12 cellular contexts compared by ENCODE assay signal in the genomic region with DNA sequence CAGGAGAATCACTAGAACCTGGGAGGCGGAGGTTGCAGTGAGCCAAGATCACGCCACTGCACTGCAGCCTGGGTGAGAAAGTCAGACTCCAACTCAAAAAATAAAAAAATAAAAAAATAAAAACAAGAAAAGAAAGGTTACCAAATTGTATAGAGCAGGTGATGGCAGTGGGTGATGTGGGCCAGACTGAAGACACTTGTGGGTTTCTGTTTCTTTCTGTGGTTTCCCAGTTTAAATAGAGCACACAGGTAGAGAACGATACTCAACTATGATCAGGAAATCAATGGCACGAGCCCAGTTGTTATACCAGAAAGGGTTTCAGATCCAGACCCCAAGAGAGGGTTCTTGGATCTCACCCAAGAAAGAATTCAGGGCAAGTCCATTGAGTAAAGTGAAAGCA. TPM values are rescaled to one million over a fixed set of nuclear protein-coding genes. Genes with fewer than 3 reads are reported as not detected.
DNase-seq lines count a peak whose midpoint lies in the region; ATAC-seq, FAIRE-seq and TF ChIP-seq lines count a peak whose summit lies in the region.
"Had no signal": no experiment of that assay in that cellular context is flagged by ENCODE, and none has a peak within 500 bp of the region (broad histone marks: within the 10 kb centered on the region; RNA-seq: fewer than 3 reads in every experiment).

No MANE protein-coding gene starts in this region.

- CTCF ChIA-PET in activated CD4-positive, alpha-beta memory T cell treated with anti-CD3 and anti-CD28 coated beads for 36 hours (lab: Charles Lee): no interaction called here

- intact Hi-C loops in activated CD4-positive, alpha-beta memory T cell treated with anti-CD3 and anti-CD28 coated beads for 36 hours (cut with micrococcal nuclease): no loop called here
- intact Hi-C loops in left cardiac atrium (cut with DNase I): loop anchor here in 1 of 2 donors (10.0 kb wide), 1 partner anchor 49 kb away; no protein-coding TSS in a partner anchor

- peaks cover 8% of the 10 kb centered on the region for H3K4me1 Mint-ChIP-seq in activated CD4-positive, alpha-beta memory T cell treated with anti-CD3 and anti-CD28 coated beads for 36 hours (ENCODE audit: low read depth)

- no peak overlapping the region for H3K27ac Mint-ChIP-seq in activated CD4-positive, alpha-beta memory T cell treated with anti-CD3 and anti-CD28 coated beads for 36 hours

- no peaks in the 10 kb centered on the region for H3K36me3 Mint-ChIP-seq in activated CD4-positive, alpha-beta memory T cell treated with anti-CD3 and anti-CD28 coated beads for 36 hours

- peaks cover 9% of the 10 kb centered on the region for H3K27me3 Mint-ChIP-seq in activated CD4-positive, alpha-beta memory T cell treated with anti-CD3 and anti-CD28 coated beads for 36 hours

- POLR2A ChIA-PET in activated CD4-positive, alpha-beta memory T cell treated with anti-CD3 and anti-CD28 coated beads for 36 hours (lab: Charles Lee): no interaction called here

- peak; percentile 36 for DNase-seq in GM12892 (ENCODE audit: insufficient read length)
- DNase-seq in activated CD4-positive, alpha-beta memory T cell treated with anti-CD3 and anti-CD28 coated beads for 36 hours: peak; percentile 17
- DNase-seq in left cardiac atrium: no peak
- no peak for DNase-seq in NCI-H2196 (lab: John Stamatoyannopoulos, UW; ENCODE audit: unreplicated experiment)
- DNase-seq in NCI-H187 treated with DMSO at 0.1 percent for 48 hours (lab: John Stamatoyannopoulos, UW): no peak
- DNase-seq: NCI-H1930; SHP77 treated with DMSO at 0.1 percent for 48 hours; stimulated activated CD4-positive, alpha-beta T cell treated with anti-CD3 and anti-CD28 coated beads, Interleukin-2, amount 100 ng/mL, for 48 hours had no signal

- TF ChIP-seq POLR2A in GM12892 (IDR thresholded peaks at IDR 0.05; ENCODE audit: low read depth, low read length): no peak

- H3K9me3 Mint-ChIP-seq in activated CD4-positive, alpha-beta memory T cell treated with anti-CD3 and anti-CD28 coated beads for 36 hours: no peaks in the 10 kb centered on the region

- H3K4me3 Mint-ChIP-seq in activated CD4-positive, alpha-beta memory T cell treated with anti-CD3 and anti-CD28 coated beads for 36 hours: no peak overlapping the region

- FAIRE-seq in GM12892 (lab: Jason Lieb, UNC): peak; percentile 81

- ATAC-seq in GM19351 (IDR thresholded peaks at IDR 0.05; ENCODE audit: unreplicated experiment) (peak; percentile 84), HG02973 (IDR thresholded peaks at IDR 0.05; ENCODE audit: unreplicated experiment) (peak; percentile 76), left cardiac atrium (no peak), HG03045 (IDR thresholded peaks at IDR 0.05; ENCODE audit: unreplicated experiment) (no peak)
- ATAC-seq: HCT116 had no signal

RNA-seq across cellular contexts. Expression of a gene that starts 32.6 kb away (rescaled TPM):
- 48.0 TPM for polyA plus RNA-seq in GM12892 (2012; ENCODE audit: missing spikeins)
- total RNA-seq in activated CD4-positive, alpha-beta memory T cell treated with anti-CD3 and anti-CD28 coated beads for 36 hours: 10 to 100 TPM; 26.5 to 31.5 TPM
- 10 to 100 TPM; 38.1 to 38.9 TPM for total RNA-seq in left cardiac atrium

RNA-seq across cellular contexts. Expression of a gene that starts 42.3 kb away (rescaled TPM):
- 20.1 TPM for polyA plus RNA-seq in GM12892 (2012; ENCODE audit: missing spikeins)
- not detected for total RNA-seq in activated CD4-positive, alpha-beta memory T cell treated with anti-CD3 and anti-CD28 coated beads for 36 hours
- total RNA-seq in left cardiac atrium: 1 to 10 TPM in 1 of 2 donors, under 1 TPM in 1; 0.80 to 1.3 TPM

Comparison
In these comparisons a context has a peak if more than half of its experiments do, and no peak if none do; other contexts are left out.
1. DNase-seq: peak in GM12892 (single experiment) and activated CD4-positive, alpha-beta memory T cell treated with anti-CD3 and anti-CD28 coated beads for 36 hours (single experiment); none in left cardiac atrium (single experiment), NCI-H2196 (single experiment) and NCI-H187 treated with DMSO at 0.1 percent for 48 hours (single experiment).
2. ATAC-seq: peak in GM19351 (single experiment) and HG02973 (single experiment); none in left cardiac atrium (0 of 2) and HG03045 (single experiment).